ENCODE assay signal across 8 cellular contexts in the genomic region with DNA sequence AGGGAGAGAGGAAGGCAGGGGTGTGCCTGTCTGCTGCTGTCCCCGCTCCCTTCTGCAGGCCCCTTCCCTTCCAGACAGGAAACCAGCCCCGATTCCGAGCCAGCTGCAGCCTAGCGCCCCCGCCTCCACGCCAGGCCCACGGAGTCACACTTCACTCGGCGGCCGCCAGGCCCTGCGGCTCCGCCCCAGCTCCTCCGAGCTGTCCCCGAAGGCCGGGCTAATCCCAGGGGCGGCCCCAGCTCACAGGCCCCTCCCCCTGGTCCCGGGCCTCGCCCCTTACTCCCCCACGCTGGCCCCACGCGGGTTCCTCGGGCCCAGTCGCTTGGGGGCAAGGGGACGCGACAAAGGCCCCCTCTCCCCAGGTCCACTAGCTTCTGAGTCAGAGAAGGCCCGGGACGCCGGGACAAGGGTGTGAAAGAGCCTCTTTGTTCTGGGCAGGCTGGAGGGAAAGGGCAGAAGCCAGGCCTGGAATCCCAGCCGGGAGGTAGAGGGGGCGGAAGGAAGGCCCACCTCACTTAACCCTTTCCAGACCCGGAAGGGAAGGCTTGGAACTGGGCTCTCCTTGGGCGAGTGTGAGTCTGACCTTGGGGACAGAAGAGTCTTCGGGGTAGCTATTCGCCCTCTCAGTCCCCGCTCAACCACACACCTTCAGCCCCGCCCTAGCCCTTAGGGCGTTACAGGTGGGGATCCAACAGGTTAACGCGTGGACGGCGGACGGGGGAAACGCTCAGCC. TPM values are rescaled to one million over a fixed set of nuclear protein-coding genes. Genes with fewer than 3 reads are reported as not detected.
DNase-seq lines count a peak whose midpoint lies in the region; ATAC-seq and TF ChIP-seq lines count a peak whose summit lies in the region.

No MANE protein-coding gene starts in this region.

- peak overlapping the region; percentile 84 for H3K9ac ChIP-seq in BLaER1

- H3K36me3 ChIP-seq in BLaER1, result no peaks in the 10 kb centered on the region
- H3K36me3 ChIP-seq in lower lobe of right lung, result no peaks in the 10 kb centered on the region

- peak overlapping the region; percentile 93 for H3K27ac ChIP-seq in BLaER1
- H3K27ac ChIP-seq in VCaP, result peak overlapping the region; percentile 93
- peak overlapping the region; percentile 91 for H3K27ac ChIP-seq in lower lobe of right lung

- ATAC-seq in GM18858 (IDR thresholded peaks at IDR 0.05; ENCODE audit: unreplicated experiment) (peak; percentile 87), HG02970 (IDR thresholded peaks at IDR 0.05; ENCODE audit: low FRiP score, unreplicated experiment) (peak; percentile 53), lower lobe of right lung (peak; percentile 93 to 94)
- ATAC-seq in stimulated activated effector memory CD8-positive, alpha-beta T cell treated with anti-CD3 and anti-CD28 coated beads, Interleukin-12 subunit alpha, Interleukin-12 subunit beta, amount 100 ng/mL, for 72 hours, result peak; percentile 88

- DNase-seq in NCI-H2029 treated with DMSO at 0.1 percent for 48 hours (lab: John Stamatoyannopoulos, UW) (peak; percentile 36), lower lobe of right lung (peak; percentile 87)
- DNase-seq in effector CD8-positive, alpha-beta T cell (lab: John Stamatoyannopoulos, UW), result peak; percentile 15
- DNase-seq in stimulated activated effector memory CD8-positive, alpha-beta T cell treated with anti-CD3 and anti-CD28 coated beads, Interleukin-12 subunit alpha, Interleukin-12 subunit beta, amount 100 ng/mL, for 72 hours (ENCODE audit: low spot score in 2 of 2), result no peak

- peak overlapping the region; percentile 99 for H3K4me2 ChIP-seq in BLaER1

- no peak overlapping the region for H3K27ac Mint-ChIP-seq in stimulated activated effector memory CD8-positive, alpha-beta T cell treated with anti-CD3 and anti-CD28 coated beads, Interleukin-12 subunit alpha, Interleukin-12 subunit beta, amount 100 ng/mL, for 72 hours

- peak overlapping the region; percentile 63 for H3K4me3 Mint-ChIP-seq in stimulated activated effector memory CD8-positive, alpha-beta T cell treated with anti-CD3 and anti-CD28 coated beads, Interleukin-12 subunit alpha, Interleukin-12 subunit beta, amount 100 ng/mL, for 72 hours

- H3K9me3 ChIP-seq in BLaER1 (peaks cover 6% of the 10 kb centered on the region), lower lobe of right lung (no peaks in the 10 kb centered on the region)

- TF ChIP-seq CTCF in VCaP (conservative IDR thresholded peaks at IDR 0.05) (peak; percentile 31; the same call in 1 of the 2 replicates), lower lobe of right lung (IDR thresholded peaks at IDR 0.05) (peak; percentile 28)

- no peaks in the 10 kb centered on the region for H4K20me1 ChIP-seq in BLaER1

- H3K4me1 Mint-ChIP-seq in stimulated activated effector memory CD8-positive, alpha-beta T cell treated with anti-CD3 and anti-CD28 coated beads, Interleukin-12 subunit alpha, Interleukin-12 subunit beta, amount 100 ng/mL, for 72 hours, result peaks cover 23% of the 10 kb centered on the region

- intact Hi-C loops in lower lobe of right lung (cut with DNase I), result no loop called here

- H3K27me3 ChIP-seq in BLaER1, result peaks cover 23% of the 10 kb centered on the region
- H3K27me3 ChIP-seq in lower lobe of right lung (ENCODE audit: low read depth), result peaks cover 17% of the 10 kb centered on the region

- H3K4me3 ChIP-seq in BLaER1 (peak overlapping the region; percentile 75), lower lobe of right lung (peak overlapping the region; percentile 64)

- H3K4me1 ChIP-seq in BLaER1 (peaks cover 75% of the 10 kb centered on the region), lower lobe of right lung (peaks cover 54% of the 10 kb centered on the region)

- H3K36me3 Mint-ChIP-seq in stimulated activated effector memory CD8-positive, alpha-beta T cell treated with anti-CD3 and anti-CD28 coated beads, Interleukin-12 subunit alpha, Interleukin-12 subunit beta, amount 100 ng/mL, for 72 hours, result no peaks in the 10 kb centered on the region

- H3K9me3 Mint-ChIP-seq in stimulated activated effector memory CD8-positive, alpha-beta T cell treated with anti-CD3 and anti-CD28 coated beads, Interleukin-12 subunit alpha, Interleukin-12 subunit beta, amount 100 ng/mL, for 72 hours, result no peaks in the 10 kb centered on the region

RNA-seq across cellular contexts. Expression of a gene that starts 1.2 kb away (rescaled TPM):
- total RNA-seq in lower lobe of right lung, result 27.5 TPM

RNA-seq across cellular contexts. Expression of a gene that starts 14.3 kb away (rescaled TPM):
- 38.4 TPM for total RNA-seq in lower lobe of right lung

RNA-seq across cellular contexts. Expression of a gene that starts 17.7 kb away (rescaled TPM):
- total RNA-seq in lower lobe of right lung, result 60.1 TPM

RNA-seq across cellular contexts. Expression of a gene that starts 19.0 kb away (rescaled TPM):
- total RNA-seq in lower lobe of right lung, result 14.5 TPM

RNA-seq across cellular contexts. Expression of a gene that starts 19.1 kb away (rescaled TPM):
- total RNA-seq in lower lobe of right lung, result 10.0 TPM

Comparison
In these comparisons a context has a peak if more than half of its experiments do, and no peak if none do; other contexts are left out.
1. DNase-seq: peak in NCI-H2029 treated with DMSO at 0.1 percent for 48 hours (single experiment), effector CD8-positive, alpha-beta T cell (single experiment) and lower lobe of right lung (single experiment); none in stimulated activated effector memory CD8-positive, alpha-beta T cell treated with anti-CD3 and anti-CD28 coated beads, Interleukin-12 subunit alpha, Interleukin-12 subunit beta, amount 100 ng/mL, for 72 hours (0 of 2).
2. Peak in every context shown above with its lines, with median percentiles within 50 percentile points of each other: H3K27ac ChIP-seq and ATAC-seq.